In the genomic region with DNA sequence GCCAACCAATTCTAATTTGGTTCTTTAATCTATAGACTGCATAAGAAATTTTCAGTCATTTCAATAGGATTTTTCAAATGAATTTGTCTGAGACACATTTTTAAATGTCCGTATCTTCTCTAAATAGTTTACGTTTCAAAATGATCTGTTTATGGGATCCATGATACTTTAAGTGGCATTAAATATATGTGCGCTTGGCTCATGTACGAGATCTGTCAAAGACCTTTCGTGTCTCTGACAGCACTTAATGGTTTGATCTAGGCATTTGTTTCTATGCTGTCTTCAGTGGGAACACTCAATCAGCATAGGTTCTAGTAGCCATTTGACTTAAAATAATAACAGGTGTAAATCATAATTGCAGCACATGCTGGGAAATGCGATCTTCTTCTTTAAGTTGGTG, we compare ENCODE assay signal across 8 cellular contexts.
"Had no signal": no experiment of that assay in that cellular context is flagged by ENCODE, and none has a peak within 500 bp of the region (broad histone marks: within the 10 kb centered on the region; RNA-seq: fewer than 3 reads in every experiment).

No MANE protein-coding gene starts in this region.

- H3K4me3 Mint-ChIP-seq: GM23338, H9, HFFc6 had no signal

- H3K4me1 Mint-ChIP-seq: GM23338, H9 had no signal

- H3K36me3 ChIP-seq: HAP-1 had no signal

- H3K27ac Mint-ChIP-seq: GM23338, H9, HFFc6 had no signal

- H3K4me3 ChIP-seq: GM23248, GM23338, HAP-1 had no signal

- H3K9ac ChIP-seq: GM23248 had no signal

- DNase-seq: GM23248, GOT3, H7, H9, HCEC 1CT, HFFc6 had no signal

- H2AFZ ChIP-seq: GM23248, GM23338 had no signal

- H3K4me2 ChIP-seq: GM23338 had no signal

- H3K9me3 Mint-ChIP-seq: GM23338, H9 had no signal

- H3K27ac ChIP-seq: GM23248 had no signal

- H3K9me3 ChIP-seq: HAP-1 had no signal
